14 cellular contexts compared by ENCODE assay signal in genomic region chr2:28137221-28137620, GRCh38.
A peak's percentile ranks its signal among the peaks of the same experiment; 100 is the strongest.
DNase-seq lines count a peak whose midpoint lies in the region; ATAC-seq, FAIRE-seq and TF ChIP-seq lines count a peak whose summit lies in the region.
"Had no signal": no experiment of that assay in that cellular context is flagged by ENCODE, and none has a peak within 500 bp of the region (broad histone marks: within the 10 kb centered on the region; RNA-seq: fewer than 3 reads in every experiment).

No MANE protein-coding gene starts in this region.

- H3K9me3 Mint-ChIP-seq in activated CD4-positive, alpha-beta memory T cell treated with anti-CD3 and anti-CD28 coated beads for 36 hours: no peaks in the 10 kb centered on the region
- H3K9me3 Mint-ChIP-seq: dendritic cell treated with granulocyte-macrophage colony-stimulating factor and Interleukin-4, amounts not matched to agents 40 ng/mL and 50 ng/mL, for 4 days had no signal

- peak; percentile 97 for ATAC-seq in SK-N-SH treated with all-trans-retinoic acid at 6 μM for 48 hours
- ATAC-seq in gastroesophageal sphincter: peak; percentile 53
- ATAC-seq: GM12878, left colon had no signal

- no peak overlapping the region for H3K4me3 Mint-ChIP-seq in activated CD4-positive, alpha-beta memory T cell treated with anti-CD3 and anti-CD28 coated beads for 36 hours
- H3K4me3 Mint-ChIP-seq: dendritic cell treated with granulocyte-macrophage colony-stimulating factor and Interleukin-4, amounts not matched to agents 40 ng/mL and 50 ng/mL, for 4 days had no signal

- intact Hi-C loops in stomach (cut with DNase I; ENCODE audit: low total_unique reads): no loop called here
- intact Hi-C loops in activated CD4-positive, alpha-beta memory T cell treated with anti-CD3 and anti-CD28 coated beads for 36 hours (cut with micrococcal nuclease): no loop called here

- WGBS in gastroesophageal sphincter (ENCODE audit: low coverage in 1 of 2), 2 donors: 5 to 19% methylated on average over 2 of the region's 2 CpGs
- 21 to 33% (median 25%) methylated on average over 2 of the region's 2 CpGs for WGBS in stomach, 5 donors

- no peak overlapping the region for H3K27ac Mint-ChIP-seq in activated CD4-positive, alpha-beta memory T cell treated with anti-CD3 and anti-CD28 coated beads for 36 hours
- H3K27ac Mint-ChIP-seq: dendritic cell treated with granulocyte-macrophage colony-stimulating factor and Interleukin-4, amounts not matched to agents 40 ng/mL and 50 ng/mL, for 4 days had no signal

- POLR2A ChIA-PET in activated CD4-positive, alpha-beta memory T cell treated with anti-CD3 and anti-CD28 coated beads for 36 hours (lab: Charles Lee): no interaction called here

- H3K9me3 ChIP-seq in gastroesophageal sphincter (no peaks in the 10 kb centered on the region), stomach (no peaks in the 10 kb centered on the region)
- H3K9me3 ChIP-seq: Peyer's patch had no signal

- H3K27ac ChIP-seq in gastroesophageal sphincter: peak overlapping the region; percentile 32 to 68 (median 52)
- peak overlapping the region in 3 of 5 donors; percentile 55 to 69 (median 58) for H3K27ac ChIP-seq in stomach

- peaks cover 0 to 46% (median 9%) of the 10 kb centered on the region in 3 donors for H3K4me1 ChIP-seq in gastroesophageal sphincter
- peaks cover 7 to 43% (median 27%) of the 10 kb centered on the region in 4 donors for H3K4me1 ChIP-seq in stomach

- H3K36me3 ChIP-seq in gastroesophageal sphincter (no peaks in the 10 kb centered on the region), stomach (no peaks in the 10 kb centered on the region)
- H3K36me3 ChIP-seq: Peyer's patch had no signal

- TF ChIP-seq CTCF in gastroesophageal sphincter (IDR thresholded peaks at IDR 0.05): no peak
- no peak for TF ChIP-seq CTCF in stomach (IDR thresholded peaks at IDR 0.05)

- no peaks in the 10 kb centered on the region for H3K27me3 Mint-ChIP-seq in activated CD4-positive, alpha-beta memory T cell treated with anti-CD3 and anti-CD28 coated beads for 36 hours
- H3K27me3 Mint-ChIP-seq: dendritic cell treated with granulocyte-macrophage colony-stimulating factor and Interleukin-4, amounts not matched to agents 40 ng/mL and 50 ng/mL, for 4 days had no signal

- TF ChIP-seq EP300 in gastroesophageal sphincter (IDR thresholded peaks at IDR 0.05): no peak
- no peak for TF ChIP-seq EP300 in stomach (IDR thresholded peaks at IDR 0.05)

- no peak overlapping the region for H3K4me3 ChIP-seq in gastroesophageal sphincter
- no peak overlapping the region for H3K4me3 ChIP-seq in stomach
- H3K4me3 ChIP-seq: GM12878, Peyer's patch had no signal

- no peak for DNase-seq in H54 (ENCODE audit: insufficient read length, low spot score)
- no peak for DNase-seq in stomach
- no peak for DNase-seq in epidermal melanocyte (ENCODE audit: insufficient read length, low spot score)
- no peak for DNase-seq in stimulated activated CD4-positive, alpha-beta T cell treated with anti-CD3 and anti-CD28 coated beads, Interleukin-2, amount 100 ng/mL, for 48 hours
- no peak for DNase-seq in activated CD4-positive, alpha-beta memory T cell treated with anti-CD3 and anti-CD28 coated beads for 36 hours
- no peak for DNase-seq in activated naive CD4-positive, alpha-beta T cell treated with anti-CD3 and anti-CD28 coated beads, Interleukin-2, amount 50 U/mL, for 16 hours
- DNase-seq: activated CD8-positive, alpha-beta memory T cell treated with anti-CD3 and anti-CD28 coated beads for 24 hours; GOT3; left colon; Peyer's patch had no signal

- H3K27me3 ChIP-seq in gastroesophageal sphincter (no peaks in the 10 kb centered on the region), stomach (no peaks in the 10 kb centered on the region)
- H3K27me3 ChIP-seq: Peyer's patch had no signal

- TF ChIP-seq POLR2A in H54 (IDR thresholded peaks at IDR 0.05; ENCODE audit: low read depth, low read length) (no peak), gastroesophageal sphincter (IDR thresholded peaks at IDR 0.05) (no peak), stomach (IDR thresholded peaks at IDR 0.05) (no peak)

- H3K36me3 Mint-ChIP-seq in activated CD4-positive, alpha-beta memory T cell treated with anti-CD3 and anti-CD28 coated beads for 36 hours: peaks cover 16% of the 10 kb centered on the region

- peak; percentile 87 for FAIRE-seq in H54 (lab: Jason Lieb, UNC)
- FAIRE-seq: GM12878 had no signal

- H3K4me1 Mint-ChIP-seq in activated CD4-positive, alpha-beta memory T cell treated with anti-CD3 and anti-CD28 coated beads for 36 hours (ENCODE audit: low read depth): peaks cover 8% of the 10 kb centered on the region

- CTCF ChIA-PET in activated CD4-positive, alpha-beta memory T cell treated with anti-CD3 and anti-CD28 coated beads for 36 hours (lab: Charles Lee): interaction anchor here (0.6 kb wide), 1 partner anchor 62 kb away, joined by 4 read pairs; no protein-coding TSS in a partner anchor

TF ChIP-seq in SK-N-SH treated with all-trans-retinoic acid at 6 μM for 48 hours, 23 proteins besides CTCF, POLR2A, EP300 and RAD21:
- TF ChIP-seq PPARA (CRISPR knock-in tag; IDR thresholded peaks at IDR 0.05; ENCODE audit: borderline replicate concordance) (no peak), ISL1 (CRISPR knock-in tag; IDR thresholded peaks at IDR 0.05) (peak; percentile 80)
